9 cellular contexts compared by ENCODE assay signal in the genomic region with DNA sequence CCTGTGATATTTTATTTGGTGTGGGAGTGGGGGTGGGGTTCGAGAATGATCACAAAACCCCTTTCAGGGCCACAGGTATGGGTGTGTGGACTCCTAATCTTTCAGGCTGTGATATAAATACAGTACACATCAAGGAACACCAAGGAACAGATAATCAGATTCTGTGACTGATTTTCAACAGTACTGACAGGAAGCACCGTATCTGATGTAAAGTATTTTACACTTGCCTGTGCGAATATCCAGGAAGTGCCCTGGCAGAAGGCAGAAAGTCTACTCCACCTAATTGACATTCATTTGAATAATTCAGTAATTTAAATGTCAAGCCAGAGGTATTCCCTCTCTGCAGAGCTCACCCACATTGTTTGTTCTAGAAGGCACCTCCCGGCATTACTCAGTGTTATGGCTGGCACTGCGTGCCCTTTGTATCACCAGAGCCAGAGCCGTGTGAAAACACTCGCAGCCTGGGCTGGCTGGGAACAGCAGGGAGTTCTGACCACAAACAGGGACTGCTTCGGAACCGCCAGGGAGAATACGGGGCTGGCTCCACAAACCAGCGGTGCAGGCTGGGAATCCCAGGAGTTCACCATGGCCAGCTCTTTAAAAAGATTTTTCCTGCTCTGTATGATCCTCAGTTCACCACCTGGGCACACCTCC.
A peak's percentile ranks its signal among the peaks of the same experiment; 100 is the strongest.
DNase-seq lines count a peak whose midpoint lies in the region; ATAC-seq and TF ChIP-seq lines count a peak whose summit lies in the region.
"Had no signal": no experiment of that assay in that cellular context is flagged by ENCODE, and none has a peak within 500 bp of the region (broad histone marks: within the 10 kb centered on the region; RNA-seq: fewer than 3 reads in every experiment).

No MANE protein-coding gene starts in this region.

- no peak for DNase-seq in activated CD4-positive, CD25-positive, alpha-beta regulatory T cell (lab: John Stamatoyannopoulos, UW)
- DNase-seq in activated naive CD8-positive, alpha-beta T cell treated with anti-CD3 and anti-CD28 coated beads, Interleukin-2, amount 10 ng/mL, durations not matched to agents 7 days and 5 days, result no peak
- DNase-seq in iris pigment epithelial cell (ENCODE audit: low read depth), result peak; percentile 39
- DNase-seq in substantia nigra (lab: John Stamatoyannopoulos, UW), result peak in 35 of 49 donors; percentile 1 to 54 (median 22)
- no peak for DNase-seq in vagina (ENCODE audit: extremely low spot score in 2 of 2)
- DNase-seq in DMS79 (lab: John Stamatoyannopoulos, UW), result no peak

- H3K9me3 Mint-ChIP-seq in activated naive CD8-positive, alpha-beta T cell treated with anti-CD3 and anti-CD28 coated beads, Interleukin-2, amount 10 ng/mL, durations not matched to agents 7 days and 5 days, result no peaks in the 10 kb centered on the region

- no peaks in the 10 kb centered on the region for H3K9me3 ChIP-seq in vagina
- H3K9me3 ChIP-seq: BLaER1 treated with 17β-estradiol and CSF1 and Interleukin-3, amounts not matched to agents 10 nM and 100 nM had no signal

- H3K4me1 ChIP-seq in vagina, result peaks cover 74% of the 10 kb centered on the region

- peak; percentile 44 to 48 for ATAC-seq in activated CD4-positive, CD25-positive, alpha-beta regulatory T cell treated with anti-CD3 and anti-CD28 coated beads, Interleukin-2, amount 50 U/mL, for 24 hours
- ATAC-seq in activated naive CD8-positive, alpha-beta T cell treated with anti-CD3 and anti-CD28 coated beads, Interleukin-2, amount 10 ng/mL, durations not matched to agents 7 days and 5 days (ENCODE audit: low read depth), result peak; percentile 56
- no peak for ATAC-seq in HG03025 (IDR thresholded peaks at IDR 0.05; ENCODE audit: low FRiP score, unreplicated experiment)

- H3K36me3 Mint-ChIP-seq in activated naive CD8-positive, alpha-beta T cell treated with anti-CD3 and anti-CD28 coated beads, Interleukin-2, amount 10 ng/mL, durations not matched to agents 7 days and 5 days, result peaks cover 10% of the 10 kb centered on the region

- no peak for TF ChIP-seq CTCF in vagina (IDR thresholded peaks at IDR 0.05)

- no peaks in the 10 kb centered on the region for H3K36me3 ChIP-seq in vagina

- intact Hi-C loops in vagina (cut with DNase I), result no loop called here

- no peak overlapping the region for H3K27ac Mint-ChIP-seq in activated naive CD8-positive, alpha-beta T cell treated with anti-CD3 and anti-CD28 coated beads, Interleukin-2, amount 10 ng/mL, durations not matched to agents 7 days and 5 days

- no peak overlapping the region for H3K4me3 Mint-ChIP-seq in activated naive CD8-positive, alpha-beta T cell treated with anti-CD3 and anti-CD28 coated beads, Interleukin-2, amount 10 ng/mL, durations not matched to agents 7 days and 5 days

- H3K4me1 Mint-ChIP-seq in activated naive CD8-positive, alpha-beta T cell treated with anti-CD3 and anti-CD28 coated beads, Interleukin-2, amount 10 ng/mL, durations not matched to agents 7 days and 5 days, result peaks cover 16% of the 10 kb centered on the region

- no peak for TF ChIP-seq POLR2A in vagina (IDR thresholded peaks at IDR 0.05)

- POLR2A ChIA-PET in activated naive CD8-positive, alpha-beta T cell treated with anti-CD3 and anti-CD28 coated beads, Interleukin-2, amount 10 ng/mL, durations not matched to agents 7 days and 5 days (lab: Charles Lee), result no interaction called here

- H3K27me3 ChIP-seq in vagina, result no peaks in the 10 kb centered on the region
- H3K27me3 ChIP-seq: BLaER1 treated with 17β-estradiol and CSF1 and Interleukin-3, amounts not matched to agents 10 nM and 100 nM had no signal

- H3K4me3 ChIP-seq in vagina, result no peak overlapping the region
- H3K4me3 ChIP-seq: BLaER1 treated with 17β-estradiol and CSF1 and Interleukin-3, amounts not matched to agents 10 nM and 100 nM had no signal

- H3K27me3 Mint-ChIP-seq in activated naive CD8-positive, alpha-beta T cell treated with anti-CD3 and anti-CD28 coated beads, Interleukin-2, amount 10 ng/mL, durations not matched to agents 7 days and 5 days, result no peaks in the 10 kb centered on the region

- no peak overlapping the region for H3K27ac ChIP-seq in substantia nigra (ENCODE audit: low read depth, low read length, poor library complexity, severe bottlenecking)
- H3K27ac ChIP-seq in vagina, result no peak overlapping the region
- H3K27ac ChIP-seq: BLaER1 treated with 17β-estradiol and CSF1 and Interleukin-3, amounts not matched to agents 10 nM and 100 nM had no signal

Comparison
In these comparisons a context has a peak if more than half of its experiments do, and no peak if none do; other contexts are left out.
1. DNase-seq: peak in iris pigment epithelial cell (single experiment) and substantia nigra (35 of 49); none in activated CD4-positive, CD25-positive, alpha-beta regulatory T cell (0 of 4), activated naive CD8-positive, alpha-beta T cell treated with anti-CD3 and anti-CD28 coated beads, Interleukin-2, amount 10 ng/mL, durations not matched to agents 7 days and 5 days (single experiment), vagina (0 of 2) and DMS79 (single experiment).